ENCODE assay signal across 21 cellular contexts in genomic region chr13:24128112-24128511, GRCh38. TPM values are rescaled to one million over a fixed set of nuclear protein-coding genes. Genes with fewer than 3 reads are reported as not detected.
A peak's percentile ranks its signal among the peaks of the same experiment; 100 is the strongest.
DNase-seq lines count a peak whose midpoint lies in the region; ATAC-seq, FAIRE-seq and TF ChIP-seq lines count a peak whose summit lies in the region.
"Had no signal": no experiment of that assay in that cellular context is flagged by ENCODE, and none has a peak within 500 bp of the region (broad histone marks: within the 10 kb centered on the region; RNA-seq: fewer than 3 reads in every experiment).

No MANE protein-coding gene starts in this region.

- H3K27ac ChIP-seq in neural cell (ENCODE audit: low read length), result peak overlapping the region; percentile 71
- H3K27ac ChIP-seq: HL-60 had no signal

- no peaks in the 10 kb centered on the region for H3K79me2 ChIP-seq in neural cell (replicated peaks; ENCODE audit: insufficient read depth, low read length)

- TF ChIP-seq RAD21 in neural cell (conservative IDR thresholded peaks at IDR 0.05), result no peak

- no peak for TF ChIP-seq EP300 in neural cell (conservative IDR thresholded peaks at IDR 0.05; ENCODE audit: poor library complexity, severe bottlenecking)

- no peak for TF ChIP-seq POLR2A in H54 (IDR thresholded peaks at IDR 0.05; ENCODE audit: low read depth, low read length)

- no peak for TF ChIP-seq CTCF in epithelial cell of esophagus (IDR thresholded peaks at IDR 0.05; ENCODE audit: insufficient read depth, low read depth, low read length, missing control alignments)
- TF ChIP-seq CTCF in neural cell (IDR thresholded peaks at IDR 0.05; ENCODE audit: poor library complexity, severe bottlenecking), result no peak

- H3F3A ChIP-seq in neural cell (ENCODE audit: insufficient read depth, low read length, poor library complexity, severe bottlenecking), result no peaks in the 10 kb centered on the region

- H4K20me1 ChIP-seq in neural cell (ENCODE audit: insufficient read depth), result no peaks in the 10 kb centered on the region

- FAIRE-seq in H54 (lab: Jason Lieb, UNC), result no peak
- FAIRE-seq: D721Med, GM12878, H1, HTR-8/SVneo, K562 had no signal

- H3K27me3 ChIP-seq in neural cell (ENCODE audit: insufficient read depth, low read depth, low read length), result no peaks in the 10 kb centered on the region

- no peak overlapping the region for H3K4me2 ChIP-seq in neural cell (ENCODE audit: low read length)

- H3K36me3 ChIP-seq in neural cell (ENCODE audit: insufficient read depth, low read length), result no peaks in the 10 kb centered on the region
- H3K36me3 ChIP-seq: BE2C, HAP-1 had no signal

- H3K9ac ChIP-seq in neural cell (ENCODE audit: low read length), result peak overlapping the region; percentile 31

- ATAC-seq in GM18907 (IDR thresholded peaks at IDR 0.05; ENCODE audit: unreplicated experiment), result no peak
- ATAC-seq: K562 had no signal

- no peaks in the 10 kb centered on the region for H3K9me2 ChIP-seq in neural cell (ENCODE audit: insufficient read depth, low read length)

- H2AFZ ChIP-seq in neural cell (ENCODE audit: low read depth, low read length), result no peak overlapping the region

- DNase-seq in NCI-H748 (lab: John Stamatoyannopoulos, UW; ENCODE audit: unreplicated experiment) (peak; percentile 38), NCI-H748 treated with DMSO at 0.1 percent for 48 hours (lab: John Stamatoyannopoulos, UW) (no peak), HT-29 (ENCODE audit: low spot score) (peak; percentile 78), epithelial cell of esophagus (ENCODE audit: low read depth) (peak; percentile 8), H54 (ENCODE audit: insufficient read length, low spot score) (no peak), NCI-H187 (lab: John Stamatoyannopoulos, UW) (no peak)
- DNase-seq: BE2C; C1 segment of cervical spinal cord; Caco-2; CD4-positive, alpha-beta T cell; DMS79 treated with DMSO at 0.1 percent for 48 hours; GF-D8 had no signal

- no peaks in the 10 kb centered on the region for H3K9me3 ChIP-seq in neural cell (ENCODE audit: low read length)
- H3K9me3 ChIP-seq: BE2C had no signal

- H3K4me3 ChIP-seq in epithelial cell of esophagus (ENCODE audit: low read length), result no peak overlapping the region
- H3K4me3 ChIP-seq in neural cell (ENCODE audit: low read length), result peak overlapping the region; percentile 27
- H3K4me3 ChIP-seq: GM12878, HAP-1, K562 had no signal

TF ChIP-seq in neural cell, 6 proteins besides CTCF, POLR2A, EP300 and RAD21:
- no peak for TF ChIP-seq POLR2AphosphoS5 (IDR thresholded peaks at IDR 0.05)
- TF ChIP-seq MXI1 (conservative IDR thresholded peaks at IDR 0.05; ENCODE audit: poor library complexity, severe bottlenecking), result no peak
- no peak for TF ChIP-seq TAF1 (IDR thresholded peaks at IDR 0.05; ENCODE audit: low read depth)
- no peak for TF ChIP-seq EZH2 (IDR thresholded peaks at IDR 0.05; ENCODE audit: borderline replicate concordance, insufficient read depth, low read length, poor library complexity, severe bottlenecking)
- no peak for TF ChIP-seq REST (IDR thresholded peaks at IDR 0.05; ENCODE audit: borderline replicate concordance)
- no peak for TF ChIP-seq SMC3 (conservative IDR thresholded peaks at IDR 0.05; ENCODE audit: poor library complexity)
TF ChIP-seq in neural cell: peak in this region for 0.

RNA-seq across cellular contexts. Expression of gene SPATA13, which starts 32.4 kb away (rescaled TPM):
- 52.5 and 71.1 TPM in 2 replicates for total RNA-seq in HT-29 (2014; rRNA removed; shearing (Covaris generic))
- 15.5 and 16.3 TPM in 2 replicates for polyA plus RNA-seq in neural cell
- polyA minus RNA-seq in neural cell, result 34.1 and 40.7 TPM in 2 replicates

Comparison
In these comparisons a context has a peak if more than half of its experiments do, and no peak if none do; other contexts are left out.
1. DNase-seq: peak in NCI-H748 (single experiment), HT-29 (single experiment) and epithelial cell of esophagus (single experiment); none in NCI-H748 treated with DMSO at 0.1 percent for 48 hours (single experiment), H54 (single experiment) and NCI-H187 (0 of 2).